In genomic region chr1:209784276-209785169, GRCh38 we compare ENCODE assay signal across 1 cellular context.
TF ChIP-seq lines count a peak whose summit lies in the region.

C1orf74 (minus strand) TSS chr1:209784559; CDS start chr1:209783634, 925 bp downstream.

TF ChIP-seq in HepG2, 621 proteins besides CTCF, POLR2A, EP300 and RAD21 (continued from another document and continues in another):
- TF ChIP-seq AHDC1 (CRISPR knock-in tag; IDR thresholded peaks at IDR 0.05; ENCODE audit: borderline replicate concordance) (no peak), SMARCE1 (IDR thresholded peaks at IDR 0.05; ENCODE audit: borderline replicate concordance) (no peak), HDAC2 (CRISPR knock-in tag; IDR thresholded peaks at IDR 0.05) (no peak), SMAD1 (CRISPR knock-in tag; IDR thresholded peaks at IDR 0.05; ENCODE audit: borderline replicate concordance, low read depth) (peak; percentile 29; the same call in 1 of the 2 replicates), RXRA (CRISPR knock-in tag; IDR thresholded peaks at IDR 0.05) (peak; percentile 16; the same call in 1 of the 2 replicates), DZIP1 (CRISPR knock-in tag; IDR thresholded peaks at IDR 0.05) (no peak), HOMEZ (CRISPR knock-in tag; IDR thresholded peaks at IDR 0.05; ENCODE audit: low read depth) (peak; percentile 45; the same call in 1 of the 2 replicates), RBFOX2 (IDR thresholded peaks at IDR 0.05; ENCODE audit: low read depth, low read length) (peak; percentile 69), WIZ (CRISPR knock-in tag; IDR thresholded peaks at IDR 0.05) (peak; percentile 95), CREM (IDR thresholded peaks at IDR 0.05) (peak; percentile 89), CREM (CRISPR knock-in tag; IDR thresholded peaks at IDR 0.05) (peak; percentile 60; the same call in 1 of the 2 replicates), ZBTB14 (CRISPR knock-in tag; IDR thresholded peaks at IDR 0.05) (peak; percentile 41), MTA3 (CRISPR knock-in tag; IDR thresholded peaks at IDR 0.05) (no peak), RBM22 (optimal IDR thresholded peaks at IDR 0.05; ENCODE audit: low read length) (no peak), ZKSCAN5 (CRISPR knock-in tag; IDR thresholded peaks at IDR 0.05) (no peak), XRCC5 (optimal IDR thresholded peaks at IDR 0.05; ENCODE audit: low read length) (peak; percentile 58), SAFB2 (CRISPR knock-in tag; IDR thresholded peaks at IDR 0.05; ENCODE audit: borderline replicate concordance, low read depth) (peak; percentile 72; the same call in 1 of the 2 replicates), ZNF343 (CRISPR knock-in tag; IDR thresholded peaks at IDR 0.05) (no peak), CHCHD3 (CRISPR knock-in tag; IDR thresholded peaks at IDR 0.05) (no peak), GABPB1 (CRISPR knock-in tag; IDR thresholded peaks at IDR 0.05) (peak; percentile 97), ARNTL (CRISPR knock-in tag; IDR thresholded peaks at IDR 0.05) (no peak), ZNF121 (CRISPR knock-in tag; IDR thresholded peaks at IDR 0.05) (no peak), ZNF431 (CRISPR knock-in tag; IDR thresholded peaks at IDR 0.05; ENCODE audit: borderline replicate concordance, low read depth) (0 out of 2 replicates have a peak, but pooled peaks have one; percentile 47), TAF1 (CRISPR knock-in tag; IDR thresholded peaks at IDR 0.05) (peak; percentile 58; the same call in 1 of the 2 replicates), GZF1 (CRISPR knock-in tag; IDR thresholded peaks at IDR 0.05) (no peak), RBM39 (IDR thresholded peaks at IDR 0.05; ENCODE audit: low read depth, low read length, poor library complexity, severe bottlenecking) (no peak), KLF16 (CRISPR knock-in tag; IDR thresholded peaks at IDR 0.05) (peak in 1 of 2 experiments; percentile 68; a peak in 1 of 4 replicates), ERF (CRISPR knock-in tag; IDR thresholded peaks at IDR 0.05) (no peak)
- TF ChIP-seq, protein P1, sequence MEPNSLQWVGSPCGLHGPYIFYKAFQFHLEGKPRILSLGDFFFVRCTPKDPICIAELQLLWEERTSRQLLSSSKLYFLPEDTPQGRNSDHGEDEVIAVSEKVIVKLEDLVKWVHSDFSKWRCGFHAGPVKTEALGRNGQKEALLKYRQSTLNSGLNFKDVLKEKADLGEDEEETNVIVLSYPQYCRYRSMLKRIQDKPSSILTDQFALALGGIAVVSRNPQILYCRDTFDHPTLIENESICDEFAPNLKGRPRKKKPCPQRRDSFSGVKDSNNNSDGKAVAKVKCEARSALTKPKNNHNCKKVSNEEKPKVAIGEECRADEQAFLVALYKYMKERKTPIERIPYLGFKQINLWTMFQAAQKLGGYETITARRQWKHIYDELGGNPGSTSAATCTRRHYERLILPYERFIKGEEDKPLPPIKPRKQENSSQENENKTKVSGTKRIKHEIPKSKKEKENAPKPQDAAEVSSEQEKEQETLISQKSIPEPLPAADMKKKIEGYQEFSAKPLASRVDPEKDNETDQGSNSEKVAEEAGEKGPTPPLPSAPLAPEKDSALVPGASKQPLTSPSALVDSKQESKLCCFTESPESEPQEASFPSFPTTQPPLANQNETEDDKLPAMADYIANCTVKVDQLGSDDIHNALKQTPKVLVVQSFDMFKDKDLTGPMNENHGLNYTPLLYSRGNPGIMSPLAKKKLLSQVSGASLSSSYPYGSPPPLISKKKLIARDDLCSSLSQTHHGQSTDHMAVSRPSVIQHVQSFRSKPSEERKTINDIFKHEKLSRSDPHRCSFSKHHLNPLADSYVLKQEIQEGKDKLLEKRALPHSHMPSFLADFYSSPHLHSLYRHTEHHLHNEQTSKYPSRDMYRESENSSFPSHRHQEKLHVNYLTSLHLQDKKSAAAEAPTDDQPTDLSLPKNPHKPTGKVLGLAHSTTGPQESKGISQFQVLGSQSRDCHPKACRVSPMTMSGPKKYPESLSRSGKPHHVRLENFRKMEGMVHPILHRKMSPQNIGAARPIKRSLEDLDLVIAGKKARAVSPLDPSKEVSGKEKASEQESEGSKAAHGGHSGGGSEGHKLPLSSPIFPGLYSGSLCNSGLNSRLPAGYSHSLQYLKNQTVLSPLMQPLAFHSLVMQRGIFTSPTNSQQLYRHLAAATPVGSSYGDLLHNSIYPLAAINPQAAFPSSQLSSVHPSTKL (CRISPR knock-in tag; IDR thresholded peaks at IDR 0.05), result 0 out of 2 replicates have a peak, but pooled peaks have one; percentile 14
- TF ChIP-seq, protein P2, sequence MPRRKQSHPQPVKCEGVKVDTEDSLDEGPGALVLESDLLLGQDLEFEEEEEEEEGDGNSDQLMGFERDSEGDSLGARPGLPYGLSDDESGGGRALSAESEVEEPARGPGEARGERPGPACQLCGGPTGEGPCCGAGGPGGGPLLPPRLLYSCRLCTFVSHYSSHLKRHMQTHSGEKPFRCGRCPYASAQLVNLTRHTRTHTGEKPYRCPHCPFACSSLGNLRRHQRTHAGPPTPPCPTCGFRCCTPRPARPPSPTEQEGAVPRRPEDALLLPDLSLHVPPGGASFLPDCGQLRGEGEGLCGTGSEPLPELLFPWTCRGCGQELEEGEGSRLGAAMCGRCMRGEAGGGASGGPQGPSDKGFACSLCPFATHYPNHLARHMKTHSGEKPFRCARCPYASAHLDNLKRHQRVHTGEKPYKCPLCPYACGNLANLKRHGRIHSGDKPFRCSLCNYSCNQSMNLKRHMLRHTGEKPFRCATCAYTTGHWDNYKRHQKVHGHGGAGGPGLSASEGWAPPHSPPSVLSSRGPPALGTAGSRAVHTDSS (CRISPR knock-in tag; conservative IDR thresholded peaks at IDR 0.05), result no peak
- TF ChIP-seq, protein P3, sequence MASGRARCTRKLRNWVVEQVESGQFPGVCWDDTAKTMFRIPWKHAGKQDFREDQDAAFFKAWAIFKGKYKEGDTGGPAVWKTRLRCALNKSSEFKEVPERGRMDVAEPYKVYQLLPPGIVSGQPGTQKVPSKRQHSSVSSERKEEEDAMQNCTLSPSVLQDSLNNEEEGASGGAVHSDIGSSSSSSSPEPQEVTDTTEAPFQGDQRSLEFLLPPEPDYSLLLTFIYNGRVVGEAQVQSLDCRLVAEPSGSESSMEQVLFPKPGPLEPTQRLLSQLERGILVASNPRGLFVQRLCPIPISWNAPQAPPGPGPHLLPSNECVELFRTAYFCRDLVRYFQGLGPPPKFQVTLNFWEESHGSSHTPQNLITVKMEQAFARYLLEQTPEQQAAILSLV (CRISPR knock-in tag; IDR thresholded peaks at IDR 0.05; ENCODE audit: borderline replicate concordance), result peak; percentile 76
- TF ChIP-seq, protein P4, sequence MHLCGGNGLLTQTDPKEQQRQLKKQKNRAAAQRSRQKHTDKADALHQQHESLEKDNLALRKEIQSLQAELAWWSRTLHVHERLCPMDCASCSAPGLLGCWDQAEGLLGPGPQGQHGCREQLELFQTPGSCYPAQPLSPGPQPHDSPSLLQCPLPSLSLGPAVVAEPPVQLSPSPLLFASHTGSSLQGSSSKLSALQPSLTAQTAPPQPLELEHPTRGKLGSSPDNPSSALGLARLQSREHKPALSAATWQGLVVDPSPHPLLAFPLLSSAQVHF (CRISPR knock-in tag; IDR thresholded peaks at IDR 0.05), result no peak
